ENCODE assay signal across 26 cellular contexts in genomic region chr4:160877087-160877790, GRCh38.
A peak's percentile ranks its signal among the peaks of the same experiment; 100 is the strongest.
DNase-seq lines count a peak whose midpoint lies in the region; ATAC-seq, FAIRE-seq and TF ChIP-seq lines count a peak whose summit lies in the region.
"Had no signal": no experiment of that assay in that cellular context is flagged by ENCODE, and none has a peak within 500 bp of the region (broad histone marks: within the 10 kb centered on the region; RNA-seq: fewer than 3 reads in every experiment).

No MANE protein-coding gene starts in this region.

- H3K27ac Mint-ChIP-seq in WTC11 = no peak overlapping the region
- no peak overlapping the region for H3K27ac Mint-ChIP-seq in activated T-helper 17 cell treated with anti-CD3 and anti-CD28 coated beads, Interleukin-2, amount 50 U/mL, for 72 hours
- H3K27ac Mint-ChIP-seq: activated CD8-positive, alpha-beta memory T cell treated with anti-CD3 and anti-CD28 coated beads, Interleukin-2, amount 10 ng/mL, durations not matched to agents 7 days and 5 days; activated T-helper 1 cell treated with anti-CD3 and anti-CD28 coated beads, Interleukin-12 subunit alpha, Interleukin-12 subunit beta, Interleukin-2, Interleukin-4 antibody, amounts not matched to agents 30 ng/mL and 10 ng/mL and 1 ng/mL, durations not matched to agents 14 hours and 24 hours and 36 hours; CD14-positive monocyte; natural killer cell treated with Interleukin-12 subunit alpha and Interleukin-12 subunit beta and Interleukin-15 and Interleukin-18, amount 100 ng/mL, for 72 hours; T-helper 2 cell treated with Interferon-gamma antibody and Interleukin-4, amounts not matched to agents 5 μg/mL and 100 μg/mL, for 36 hours had no signal

- TF ChIP-seq CTCF in WTC11 (IDR thresholded peaks at IDR 0.05) = no peak

- peaks cover 3% of the 10 kb centered on the region; the same call in 1 of the 2 replicates for H3K9me3 Mint-ChIP-seq in WTC11
- H3K9me3 Mint-ChIP-seq in activated T-helper 17 cell treated with anti-CD3 and anti-CD28 coated beads, Interleukin-2, amount 50 U/mL, for 72 hours = peaks cover 3% of the 10 kb centered on the region

- ATAC-seq in WTC11 = peak; percentile 74
- ATAC-seq in activated T-helper 17 cell treated with anti-CD3 and anti-CD28 coated beads, Interleukin-2, amount 50 U/mL, for 72 hours (replicated peaks) = no peak
- ATAC-seq: activated CD8-positive, alpha-beta memory T cell treated with anti-CD3 and anti-CD28 coated beads, Interleukin-2, amount 10 ng/mL, durations not matched to agents 7 days and 5 days; heart left ventricle; left lung; natural killer cell treated with Interleukin-12 subunit alpha and Interleukin-12 subunit beta and Interleukin-15 and Interleukin-18, amount 100 ng/mL, for 72 hours had no signal

- H3K4me1 ChIP-seq in skeletal muscle satellite cell (ENCODE audit: control insufficient read depth, insufficient read depth, low read length) = peaks cover 4% of the 10 kb centered on the region
- H3K4me1 ChIP-seq: heart left ventricle, left lung, vagina had no signal

- DNase-seq in HS-5 (ENCODE audit: low read depth) (peak; percentile 39), WTC11 (ENCODE audit: low spot score) (no peak), iPS-NIHi11 (ENCODE audit: low spot score) (peak; percentile 5), GM12891 (ENCODE audit: insufficient read length, low spot score) (no peak), LoVo (ENCODE audit: low spot score) (no peak)
- DNase-seq: activated CD4-positive, alpha-beta T cell treated with anti-CD3 and anti-CD28 coated beads, Interleukin-2, amount 50 U/mL, for 1 hour; activated CD8-positive, alpha-beta memory T cell treated with anti-CD3 and anti-CD28 coated beads, Interleukin-2, amount 10 ng/mL, durations not matched to agents 7 days and 5 days; activated naive CD4-positive, alpha-beta T cell treated with anti-CD3 and anti-CD28 coated beads, Interleukin-2, amount 50 U/mL, for 16 hours; Calu3; EL; heart left ventricle; KG1; left lung; NCI-H1694; NCI-H69; ovary; stimulated activated naive CD4-positive, alpha-beta T cell treated with Interleukin-2 at 50 U/mL for 16 hours had no signal

- no peak overlapping the region for H3K9ac ChIP-seq in skeletal muscle satellite cell (ENCODE audit: low read depth, low read length)

- no peaks in the 10 kb centered on the region for H3K27me3 ChIP-seq in skeletal muscle satellite cell (ENCODE audit: control insufficient read depth, insufficient read depth, low read length)
- H3K27me3 ChIP-seq: heart left ventricle, left lung, ovary, vagina had no signal

- H3K27me3 Mint-ChIP-seq in WTC11 (ENCODE audit: low read depth) = no peaks in the 10 kb centered on the region
- H3K27me3 Mint-ChIP-seq in activated T-helper 17 cell treated with anti-CD3 and anti-CD28 coated beads, Interleukin-2, amount 50 U/mL, for 72 hours = no peaks in the 10 kb centered on the region
- H3K27me3 Mint-ChIP-seq: activated CD8-positive, alpha-beta memory T cell treated with anti-CD3 and anti-CD28 coated beads, Interleukin-2, amount 10 ng/mL, durations not matched to agents 7 days and 5 days; central memory CD8-positive, alpha-beta T cell; natural killer cell treated with Interleukin-12 subunit alpha and Interleukin-12 subunit beta and Interleukin-15 and Interleukin-18, amount 100 ng/mL, for 72 hours had no signal

- POLR2A ChIA-PET in WTC11 (lab: Charles Lee) = no interaction called here

- no peak overlapping the region for H3K4me2 ChIP-seq in skeletal muscle satellite cell (ENCODE audit: low read length)

- H3K4me1 Mint-ChIP-seq in WTC11 = no peaks in the 10 kb centered on the region; the same call in 1 of the 2 replicates
- H3K4me1 Mint-ChIP-seq in activated T-helper 17 cell treated with anti-CD3 and anti-CD28 coated beads, Interleukin-2, amount 50 U/mL, for 72 hours = no peaks in the 10 kb centered on the region
- H3K4me1 Mint-ChIP-seq: activated CD8-positive, alpha-beta memory T cell treated with anti-CD3 and anti-CD28 coated beads, Interleukin-2, amount 10 ng/mL, durations not matched to agents 7 days and 5 days; CD14-positive monocyte; central memory CD8-positive, alpha-beta T cell had no signal

- H3K4me3 ChIP-seq in skeletal muscle satellite cell (ENCODE audit: low read length) = peak overlapping the region; percentile 43
- H3K4me3 ChIP-seq: heart left ventricle, left lung, ovary, thoracic aorta, vagina had no signal

- no peak overlapping the region for H3K4me3 Mint-ChIP-seq in WTC11
- no peak overlapping the region for H3K4me3 Mint-ChIP-seq in activated T-helper 17 cell treated with anti-CD3 and anti-CD28 coated beads, Interleukin-2, amount 50 U/mL, for 72 hours
- H3K4me3 Mint-ChIP-seq: activated CD8-positive, alpha-beta memory T cell treated with anti-CD3 and anti-CD28 coated beads, Interleukin-2, amount 10 ng/mL, durations not matched to agents 7 days and 5 days; activated T-helper 1 cell treated with anti-CD3 and anti-CD28 coated beads, Interleukin-12 subunit alpha, Interleukin-12 subunit beta, Interleukin-2, Interleukin-4 antibody, amounts not matched to agents 30 ng/mL and 10 ng/mL and 1 ng/mL, durations not matched to agents 14 hours and 24 hours and 36 hours; CD14-positive monocyte; central memory CD8-positive, alpha-beta T cell; natural killer cell treated with Interleukin-12 subunit alpha and Interleukin-12 subunit beta and Interleukin-15 and Interleukin-18, amount 100 ng/mL, for 72 hours; T-helper 2 cell treated with Interferon-gamma antibody and Interleukin-4, amounts not matched to agents 5 μg/mL and 100 μg/mL, for 36 hours had no signal

- no peak for TF ChIP-seq POLR2A in GM12891 (IDR thresholded peaks at IDR 0.05; ENCODE audit: low read depth, low read length)

- no peak for FAIRE-seq in GM12891 (lab: Jason Lieb, UNC)

- no peaks in the 10 kb centered on the region for H3K9me3 ChIP-seq in skeletal muscle satellite cell (replicated peaks; ENCODE audit: low read length)
- H3K9me3 ChIP-seq: heart left ventricle, left lung, ovary, thoracic aorta, vagina had no signal

- no peaks in the 10 kb centered on the region for H3K36me3 Mint-ChIP-seq in WTC11
- no peaks in the 10 kb centered on the region for H3K36me3 Mint-ChIP-seq in activated T-helper 17 cell treated with anti-CD3 and anti-CD28 coated beads, Interleukin-2, amount 50 U/mL, for 72 hours (ENCODE audit: low read depth)
- H3K36me3 Mint-ChIP-seq: activated CD8-positive, alpha-beta memory T cell treated with anti-CD3 and anti-CD28 coated beads, Interleukin-2, amount 10 ng/mL, durations not matched to agents 7 days and 5 days; CD14-positive monocyte had no signal

- no peaks in the 10 kb centered on the region for H3K36me3 ChIP-seq in skeletal muscle satellite cell (ENCODE audit: insufficient read depth, low read length)
- H3K36me3 ChIP-seq: heart left ventricle, left lung, ovary, thoracic aorta, vagina had no signal

- CTCF ChIA-PET in WTC11 (lab: Charles Lee) = no interaction called here

TF ChIP-seq in WTC11, 78 proteins besides CTCF, POLR2A, EP300 and RAD21 (continues in another document):
- TF ChIP-seq, protein P1, sequence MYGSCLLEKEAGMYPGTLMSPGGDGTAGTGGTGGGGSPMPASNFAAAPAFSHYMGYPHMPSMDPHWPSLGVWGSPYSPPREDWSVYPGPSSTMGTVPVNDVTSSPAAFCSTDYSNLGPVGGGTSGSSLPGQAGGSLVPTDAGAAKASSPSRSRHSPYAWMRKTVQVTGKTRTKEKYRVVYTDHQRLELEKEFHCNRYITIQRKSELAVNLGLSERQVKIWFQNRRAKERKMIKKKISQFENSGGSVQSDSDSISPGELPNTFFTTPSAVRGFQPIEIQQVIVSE (CRISPR knock-in tag; IDR thresholded peaks at IDR 0.05; ENCODE audit: borderline replicate concordance) = no peak
- TF ChIP-seq GABPB1 (CRISPR knock-in tag; IDR thresholded peaks at IDR 0.05) = no peak
- TF ChIP-seq, protein P2, sequence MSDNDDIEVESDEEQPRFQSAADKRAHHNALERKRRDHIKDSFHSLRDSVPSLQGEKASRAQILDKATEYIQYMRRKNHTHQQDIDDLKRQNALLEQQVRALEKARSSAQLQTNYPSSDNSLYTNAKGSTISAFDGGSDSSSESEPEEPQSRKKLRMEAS (CRISPR knock-in tag; IDR thresholded peaks at IDR 0.05) = no peak

TF ChIP-seq in GM12891, 5 proteins besides CTCF, POLR2A, EP300 and RAD21:
- no peak for TF ChIP-seq POLR2AphosphoS5 (IDR thresholded peaks at IDR 0.05; ENCODE audit: low read depth, low read length)
- TF ChIP-seq PAX5 (IDR thresholded peaks at IDR 0.05; ENCODE audit: insufficient read depth, low read length, severe bottlenecking) = no peak
- no peak for TF ChIP-seq SPI1 (IDR thresholded peaks at IDR 0.05; ENCODE audit: low read depth, low read length)
- no peak for TF ChIP-seq TAF1 (IDR thresholded peaks at IDR 0.05; ENCODE audit: low read depth, low read length)
- no peak for TF ChIP-seq POU2F2 (IDR thresholded peaks at IDR 0.05; ENCODE audit: low read depth, low read length)
TF ChIP-seq in GM12891: peak in this region for 0.

Comparison
In these comparisons a context has a peak if more than half of its experiments do, and no peak if none do; other contexts are left out.
1. DNase-seq: peak in HS-5 (single experiment) and iPS-NIHi11 (single experiment); none in WTC11 (single experiment), GM12891 (single experiment) and LoVo (single experiment).